Comparison of ENCODE assay signal across 26 cellular contexts in genomic region chr4:87967193-87967592, GRCh38. TPM values are rescaled to one million over a fixed set of nuclear protein-coding genes. Genes with fewer than 3 reads are reported as not detected.
"Had no signal": no experiment of that assay in that cellular context is flagged by ENCODE, and none has a peak within 500 bp of the region (broad histone marks: within the 10 kb centered on the region; RNA-seq: fewer than 3 reads in every experiment).

No MANE protein-coding gene starts in this region.

- H3K4me3 ChIP-seq: adrenal gland had no signal

- H3K4me3 Mint-ChIP-seq: activated CD8-positive, alpha-beta T cell treated with anti-CD3 and anti-CD28 coated beads for 36 hours; activated naive CD8-positive, alpha-beta T cell treated with anti-CD3 and anti-CD28 coated beads, Interleukin-2, amount 10 ng/mL, durations not matched to agents 7 days and 5 days; T-helper 1 cell treated with Interleukin-12 subunit alpha and Interleukin-12 subunit beta and Interleukin-4 antibody, amounts not matched to agents 30 μg/mL and 1 μg/mL, for 36 hours had no signal

- H3K36me3 Mint-ChIP-seq: activated naive CD8-positive, alpha-beta T cell treated with anti-CD3 and anti-CD28 coated beads, Interleukin-2, amount 10 ng/mL, durations not matched to agents 7 days and 5 days had no signal

- H3K27me3 ChIP-seq: adrenal gland had no signal

- H3K9me3 ChIP-seq: adrenal gland had no signal

- H3K36me3 ChIP-seq: adrenal gland had no signal

- H3K27ac ChIP-seq: adrenal gland had no signal

- H3K27ac Mint-ChIP-seq: activated CD8-positive, alpha-beta T cell treated with anti-CD3 and anti-CD28 coated beads for 36 hours; activated naive CD8-positive, alpha-beta T cell treated with anti-CD3 and anti-CD28 coated beads, Interleukin-2, amount 10 ng/mL, durations not matched to agents 7 days and 5 days; T-helper 1 cell treated with Interleukin-12 subunit alpha and Interleukin-12 subunit beta and Interleukin-4 antibody, amounts not matched to agents 30 μg/mL and 1 μg/mL, for 36 hours had no signal

- ATAC-seq: activated CD4-positive, CD25-positive, alpha-beta regulatory T cell treated with anti-CD3 and anti-CD28 coated beads, Interleukin-2, amount 50 U/mL, for 24 hours; activated CD8-positive, alpha-beta T cell treated with anti-CD3 and anti-CD28 coated beads for 36 hours; Panc1; Right ventricle myocardium inferior had no signal

- H3K9me3 Mint-ChIP-seq: activated CD8-positive, alpha-beta T cell treated with anti-CD3 and anti-CD28 coated beads for 36 hours; activated naive CD8-positive, alpha-beta T cell treated with anti-CD3 and anti-CD28 coated beads, Interleukin-2, amount 10 ng/mL, durations not matched to agents 7 days and 5 days; T-helper 1 cell treated with Interleukin-12 subunit alpha and Interleukin-12 subunit beta and Interleukin-4 antibody, amounts not matched to agents 30 μg/mL and 1 μg/mL, for 36 hours had no signal

- DNase-seq: activated CD4-positive, alpha-beta T cell treated with anti-CD3 and anti-CD28 coated beads for 4 hours; activated CD8-positive, alpha-beta memory T cell treated with anti-CD3 and anti-CD28 coated beads, Interleukin-2, amount 50 U/mL, for 4 hours; activated CD8-positive, alpha-beta T cell treated with anti-CD3 and anti-CD28 coated beads for 36 hours; activated naive CD4-positive, alpha-beta T cell treated with anti-CD3 and anti-CD28 coated beads, Interleukin-2, amount 50 U/mL, for 16 hours; activated naive CD8-positive, alpha-beta T cell treated with anti-CD3 and anti-CD28 coated beads, Interleukin-2, amount 10 ng/mL, durations not matched to agents 7 days and 5 days; adrenal gland; aorta; central memory CD4-positive, alpha-beta T cell; KG1; MV-4-11; NCI-H1092 treated with DMSO at 0.1 percent for 48 hours; NCI-H1417 treated with DMSO at 0.1 percent for 48 hours; NCI-H1694 treated with DMSO at 0.1 percent for 48 hours; NCI-H2081; NCI-H446 treated with DMSO at 0.1 percent for 48 hours; NCI-H526; NCI-H774; NK-92 treated with Interleukin-12 subunit alpha and Interleukin-12 subunit beta, amount 100 ng/mL, for 24 hours; OCI-M1; RPMI8226 had no signal

RNA-seq across cellular contexts. Expression of gene SPP1, which starts 8.3 kb away (rescaled TPM):
- total RNA-seq: activated CD8-positive, alpha-beta T cell treated with anti-CD3 and anti-CD28 coated beads for 36 hours; bronchial epithelial cell; MCF 10A had no signal
